Comparison of ENCODE assay signal across 1 cellular context in genomic region chr16:65769055-65769465, GRCh38.
TF ChIP-seq lines count a peak whose summit lies in the region.

No MANE protein-coding gene starts in this region.

TF ChIP-seq in K562, 482 proteins besides CTCF, POLR2A, EP300 and RAD21 (continued from another document and continues in another):
- TF ChIP-seq, protein P1, sequence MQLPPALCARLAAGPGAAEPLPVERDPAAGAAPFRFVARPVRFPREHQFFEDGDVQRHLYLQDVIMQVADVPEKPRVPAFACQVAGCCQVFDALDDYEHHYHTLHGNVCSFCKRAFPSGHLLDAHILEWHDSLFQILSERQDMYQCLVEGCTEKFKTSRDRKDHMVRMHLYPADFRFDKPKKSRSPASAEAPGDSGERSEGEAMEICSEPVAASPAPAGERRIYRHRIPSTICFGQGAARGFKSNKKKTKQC (CRISPR knock-in tag; IDR thresholded peaks at IDR 0.05): no peak
- TF ChIP-seq ETS1 (conservative IDR thresholded peaks at IDR 0.05; ENCODE audit: control insufficient read depth, low read depth, low read length) (no peak), NR2C2 (CRISPR knock-in tag; IDR thresholded peaks at IDR 0.05) (no peak), NR2C2 (tag; IDR thresholded peaks at IDR 0.05) (peak; percentile 88), MTA1 (IDR thresholded peaks at IDR 0.05; ENCODE audit: borderline replicate concordance) (peak; percentile 82), ZNF583 (CRISPR knock-in tag; IDR thresholded peaks at IDR 0.05) (peak; percentile 100), KDM1A (IDR thresholded peaks at IDR 0.05) (peak; percentile 10 to 53; a peak in 3 of 4 replicates), HDAC1 (IDR thresholded peaks at IDR 0.05) (peak in 1 of 2 experiments; percentile 60; a peak in 1 of 4 replicates), HLTF (IDR thresholded peaks at IDR 0.05) (0 out of 2 replicates have a peak, but pooled peaks have one; percentile 77), ZBTB17 (CRISPR knock-in tag; IDR thresholded peaks at IDR 0.05) (peak; percentile 99), ATF7 (IDR thresholded peaks at IDR 0.05) (peak; percentile 58), DACH1 (IDR thresholded peaks at IDR 0.05; ENCODE audit: partially characterized antibody) (no peak), KLF10 (CRISPR knock-in tag; IDR thresholded peaks at IDR 0.05) (peak; percentile 96), ZNF165 (CRISPR knock-in tag; IDR thresholded peaks at IDR 0.05; ENCODE audit: borderline replicate concordance) (peak; percentile 100), ZNF57 (CRISPR knock-in tag; IDR thresholded peaks at IDR 0.05) (peak; percentile 97), SIRT6 (IDR thresholded peaks at IDR 0.05; ENCODE audit: low read depth, low read length) (no peak), POLR2AphosphoS2 (IDR thresholded peaks at IDR 0.05; ENCODE audit: low read length) (no peak), ETV6 (IDR thresholded peaks at IDR 0.05; ENCODE audit: borderline replicate concordance in 1 of 2, low read depth in 2 of 2, low read length in 1 of 2) (no peak), ETV6 (CRISPR knock-in tag; IDR thresholded peaks at IDR 0.05; ENCODE audit: borderline replicate concordance) (no peak), PHB2 (IDR thresholded peaks at IDR 0.05; ENCODE audit: low read depth) (peak; percentile 76), DPF2 (IDR thresholded peaks at IDR 0.05) (peak; percentile 91), MYBL2 (IDR thresholded peaks at IDR 0.05; ENCODE audit: low read depth) (peak; percentile 56; the same call in 1 of the 2 replicates), MYBL2 (CRISPR knock-in tag; IDR thresholded peaks at IDR 0.05; ENCODE audit: borderline replicate concordance) (no peak), ZNF3 (CRISPR knock-in tag; IDR thresholded peaks at IDR 0.05) (peak; percentile 92), ZNF780A (CRISPR knock-in tag; IDR thresholded peaks at IDR 0.05) (peak; percentile 99), MNT (conservative IDR thresholded peaks at IDR 0.05) (peak in 1 of 2 experiments; percentile 34; a peak in 1 of 4 replicates), SMARCA4 (IDR thresholded peaks at IDR 0.05) (peak; percentile 93), SIN3A (IDR thresholded peaks at IDR 0.05; ENCODE audit: borderline replicate concordance in 2 of 2, control insufficient read depth in 1 of 2, low read depth in 2 of 2, low read length in 2 of 2) (no peak), NFIX (CRISPR knock-in tag; IDR thresholded peaks at IDR 0.05; ENCODE audit: low read depth) (peak; percentile 92), HDAC8 (tag; IDR thresholded peaks at IDR 0.05) (peak; percentile 100), U2AF1 (optimal IDR thresholded peaks at IDR 0.05; ENCODE audit: low read depth, low read length) (no peak), ZNF311 (CRISPR knock-in tag; IDR thresholded peaks at IDR 0.05) (peak; percentile 100), PPARD (CRISPR knock-in tag; IDR thresholded peaks at IDR 0.05) (peak; percentile 99), TRIM24 (IDR thresholded peaks at IDR 0.05) (peak; percentile 99), FOXA1 (IDR thresholded peaks at IDR 0.05; ENCODE audit: borderline replicate concordance) (no peak), ZNF133 (CRISPR knock-in tag; IDR thresholded peaks at IDR 0.05) (peak; percentile 100), POU5F1 (IDR thresholded peaks at IDR 0.05; ENCODE audit: borderline replicate concordance, low read depth, low read length, partially characterized antibody) (no peak), NR2F6 (CRISPR knock-in tag; IDR thresholded peaks at IDR 0.05) (peak; percentile 100), NCOA1 (IDR thresholded peaks at IDR 0.05; ENCODE audit: low read depth) (peak; percentile 77), JUND (IDR thresholded peaks at IDR 0.05; ENCODE audit: borderline replicate concordance, low read depth, low read length) (peak; percentile 71; the same call in 1 of the 2 replicates), JUND (tag; IDR thresholded peaks at IDR 0.05; ENCODE audit: borderline replicate concordance, low read depth, low read length) (peak; percentile 100), UBTF (IDR thresholded peaks at IDR 0.05; ENCODE audit: borderline replicate concordance in 1 of 2, low read depth in 2 of 2, low read length in 2 of 2) (no peak), PCBP2 (IDR thresholded peaks at IDR 0.05; ENCODE audit: low read depth, low read length, poor library complexity, severe bottlenecking) (no peak), MTA3 (IDR thresholded peaks at IDR 0.05; ENCODE audit: borderline replicate concordance) (peak; percentile 48; the same call in 1 of the 2 replicates), SMARCE1 (IDR thresholded peaks at IDR 0.05) (peak; percentile 88), NCOA2 (IDR thresholded peaks at IDR 0.05; ENCODE audit: partially characterized antibody in 2 of 2) (peak in 1 of 2 experiments; percentile 40), ZNF232 (CRISPR knock-in tag; IDR thresholded peaks at IDR 0.05) (no peak), TSC22D4 (tag; IDR thresholded peaks at IDR 0.05) (no peak), NFE2L1 (tag; IDR thresholded peaks at IDR 0.05; ENCODE audit: borderline replicate concordance, low read depth) (peak; percentile 95), MYNN (IDR thresholded peaks at IDR 0.05) (no peak), MYNN (CRISPR knock-in tag; IDR thresholded peaks at IDR 0.05) (no peak), MTF1 (CRISPR knock-in tag; IDR thresholded peaks at IDR 0.05; ENCODE audit: borderline replicate concordance) (peak; percentile 100), SREBF1 (IDR thresholded peaks at IDR 0.05; ENCODE audit: borderline replicate concordance, low read depth, low read length) (no peak), HOXB6 (CRISPR knock-in tag; IDR thresholded peaks at IDR 0.05; ENCODE audit: borderline replicate concordance) (peak; percentile 97), ZNF668 (CRISPR knock-in tag; IDR thresholded peaks at IDR 0.05) (peak; percentile 100), ZBTB2 (IDR thresholded peaks at IDR 0.05) (peak; percentile 53; the same call in 1 of the 2 replicates), KLF13 (tag; IDR thresholded peaks at IDR 0.05; ENCODE audit: borderline replicate concordance, low read depth) (peak; percentile 100)
- TF ChIP-seq, protein P2, sequence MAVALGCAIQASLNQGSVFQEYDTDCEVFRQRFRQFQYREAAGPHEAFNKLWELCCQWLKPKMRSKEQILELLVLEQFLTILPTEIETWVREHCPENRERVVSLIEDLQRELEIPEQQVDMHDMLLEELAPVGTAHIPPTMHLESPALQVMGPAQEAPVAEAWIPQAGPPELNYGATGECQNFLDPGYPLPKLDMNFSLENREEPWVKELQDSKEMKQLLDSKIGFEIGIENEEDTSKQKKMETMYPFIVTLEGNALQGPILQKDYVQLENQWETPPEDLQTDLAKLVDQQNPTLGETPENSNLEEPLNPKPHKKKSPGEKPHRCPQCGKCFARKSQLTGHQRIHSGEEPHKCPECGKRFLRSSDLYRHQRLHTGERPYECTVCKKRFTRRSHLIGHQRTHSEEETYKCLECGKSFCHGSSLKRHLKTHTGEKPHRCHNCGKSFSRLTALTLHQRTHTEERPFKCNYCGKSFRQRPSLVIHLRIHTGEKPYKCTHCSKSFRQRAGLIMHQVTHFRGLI (CRISPR knock-in tag; IDR thresholded peaks at IDR 0.05): peak; percentile 100
- TF ChIP-seq, protein P3, sequence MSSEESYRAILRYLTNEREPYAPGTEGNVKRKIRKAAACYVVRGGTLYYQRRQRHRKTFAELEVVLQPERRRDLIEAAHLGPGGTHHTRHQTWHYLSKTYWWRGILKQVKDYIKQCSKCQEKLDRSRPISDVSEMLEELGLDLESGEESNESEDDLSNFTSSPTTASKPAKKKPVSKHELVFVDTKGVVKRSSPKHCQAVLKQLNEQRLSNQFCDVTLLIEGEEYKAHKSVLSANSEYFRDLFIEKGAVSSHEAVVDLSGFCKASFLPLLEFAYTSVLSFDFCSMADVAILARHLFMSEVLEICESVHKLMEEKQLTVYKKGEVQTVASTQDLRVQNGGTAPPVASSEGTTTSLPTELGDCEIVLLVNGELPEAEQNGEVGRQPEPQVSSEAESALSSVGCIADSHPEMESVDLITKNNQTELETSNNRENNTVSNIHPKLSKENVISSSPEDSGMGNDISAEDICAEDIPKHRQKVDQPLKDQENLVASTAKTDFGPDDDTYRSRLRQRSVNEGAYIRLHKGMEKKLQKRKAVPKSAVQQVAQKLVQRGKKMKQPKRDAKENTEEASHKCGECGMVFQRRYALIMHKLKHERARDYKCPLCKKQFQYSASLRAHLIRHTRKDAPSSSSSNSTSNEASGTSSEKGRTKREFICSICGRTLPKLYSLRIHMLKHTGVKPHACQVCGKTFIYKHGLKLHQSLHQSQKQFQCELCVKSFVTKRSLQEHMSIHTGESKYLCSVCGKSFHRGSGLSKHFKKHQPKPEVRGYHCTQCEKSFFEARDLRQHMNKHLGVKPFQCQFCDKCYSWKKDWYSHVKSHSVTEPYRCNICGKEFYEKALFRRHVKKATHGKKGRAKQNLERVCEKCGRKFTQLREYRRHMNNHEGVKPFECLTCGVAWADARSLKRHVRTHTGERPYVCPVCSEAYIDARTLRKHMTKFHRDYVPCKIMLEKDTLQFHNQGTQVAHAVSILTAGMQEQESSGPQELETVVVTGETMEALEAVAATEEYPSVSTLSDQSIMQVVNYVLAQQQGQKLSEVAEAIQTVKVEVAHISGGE (CRISPR knock-in tag; IDR thresholded peaks at IDR 0.05): peak in 1 of 3 experiments; percentile 93; a peak in 2 of 6 replicates
- TF ChIP-seq, protein P4, sequence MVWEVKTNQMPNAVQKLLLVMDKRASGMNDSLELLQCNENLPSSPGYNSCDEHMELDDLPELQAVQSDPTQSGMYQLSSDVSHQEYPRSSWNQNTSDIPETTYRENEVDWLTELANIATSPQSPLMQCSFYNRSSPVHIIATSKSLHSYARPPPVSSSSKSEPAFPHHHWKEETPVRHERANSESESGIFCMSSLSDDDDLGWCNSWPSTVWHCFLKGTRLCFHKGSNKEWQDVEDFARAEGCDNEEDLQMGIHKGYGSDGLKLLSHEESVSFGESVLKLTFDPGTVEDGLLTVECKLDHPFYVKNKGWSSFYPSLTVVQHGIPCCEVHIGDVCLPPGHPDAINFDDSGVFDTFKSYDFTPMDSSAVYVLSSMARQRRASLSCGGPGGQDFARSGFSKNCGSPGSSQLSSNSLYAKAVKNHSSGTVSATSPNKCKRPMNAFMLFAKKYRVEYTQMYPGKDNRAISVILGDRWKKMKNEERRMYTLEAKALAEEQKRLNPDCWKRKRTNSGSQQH (CRISPR knock-in tag; IDR thresholded peaks at IDR 0.05): peak; percentile 85
- TF ChIP-seq, protein P5, sequence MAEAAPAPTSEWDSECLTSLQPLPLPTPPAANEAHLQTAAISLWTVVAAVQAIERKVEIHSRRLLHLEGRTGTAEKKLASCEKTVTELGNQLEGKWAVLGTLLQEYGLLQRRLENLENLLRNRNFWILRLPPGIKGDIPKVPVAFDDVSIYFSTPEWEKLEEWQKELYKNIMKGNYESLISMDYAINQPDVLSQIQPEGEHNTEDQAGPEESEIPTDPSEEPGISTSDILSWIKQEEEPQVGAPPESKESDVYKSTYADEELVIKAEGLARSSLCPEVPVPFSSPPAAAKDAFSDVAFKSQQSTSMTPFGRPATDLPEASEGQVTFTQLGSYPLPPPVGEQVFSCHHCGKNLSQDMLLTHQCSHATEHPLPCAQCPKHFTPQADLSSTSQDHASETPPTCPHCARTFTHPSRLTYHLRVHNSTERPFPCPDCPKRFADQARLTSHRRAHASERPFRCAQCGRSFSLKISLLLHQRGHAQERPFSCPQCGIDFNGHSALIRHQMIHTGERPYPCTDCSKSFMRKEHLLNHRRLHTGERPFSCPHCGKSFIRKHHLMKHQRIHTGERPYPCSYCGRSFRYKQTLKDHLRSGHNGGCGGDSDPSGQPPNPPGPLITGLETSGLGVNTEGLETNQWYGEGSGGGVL (CRISPR knock-in tag; IDR thresholded peaks at IDR 0.05): peak; percentile 99
